2 cellular contexts compared by ENCODE assay signal in the genomic region with DNA sequence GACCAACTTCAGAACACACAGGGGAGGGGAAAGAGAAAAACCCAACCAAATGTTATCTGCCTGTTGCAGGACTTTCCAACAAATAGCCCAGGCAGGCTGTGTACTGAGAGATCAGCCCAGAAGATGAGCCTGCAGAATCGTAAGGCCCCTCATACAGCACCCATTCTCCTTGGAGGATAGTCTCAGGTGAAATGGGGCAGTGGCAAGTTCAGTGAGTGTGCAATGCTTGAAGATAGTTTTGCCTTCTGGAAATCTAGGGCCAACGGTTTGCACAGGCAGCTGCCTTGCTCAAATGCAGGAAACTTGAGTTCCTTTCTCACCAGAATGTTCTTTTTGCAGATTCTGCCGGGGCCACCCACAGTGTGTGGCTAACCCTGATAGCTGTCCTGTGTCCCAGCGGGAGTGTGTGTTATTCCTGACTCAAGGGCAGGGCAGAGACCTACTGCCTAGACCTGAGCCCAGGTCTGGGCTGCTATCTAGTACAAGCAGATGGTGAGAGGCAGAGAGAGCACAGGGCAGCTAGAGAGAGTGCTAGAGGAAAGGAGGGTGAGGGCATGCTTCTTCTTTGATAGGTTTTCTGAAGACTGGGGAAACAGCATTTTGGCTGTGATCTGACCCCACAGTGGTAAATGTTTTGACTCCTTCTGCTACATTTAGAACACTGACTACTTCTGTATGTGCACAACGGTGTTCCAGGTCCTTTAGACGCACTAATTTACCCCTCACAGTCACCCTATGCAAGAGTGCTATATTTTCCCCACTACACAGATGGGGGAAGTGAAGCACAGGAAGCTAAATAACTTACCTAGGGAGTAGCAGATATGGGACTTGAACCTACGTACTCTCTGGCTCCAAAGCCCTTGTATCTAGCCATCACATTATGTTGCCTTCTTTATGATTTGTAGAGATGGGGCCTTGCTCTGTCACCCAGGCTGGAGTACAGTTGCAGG.
TF ChIP-seq lines count a peak whose summit lies in the region.

No MANE protein-coding gene starts in this region.

TF ChIP-seq in GM12891, 5 proteins besides CTCF, POLR2A, EP300 and RAD21 (continued from another document):
- TF ChIP-seq TAF1 (IDR thresholded peaks at IDR 0.05; ENCODE audit: low read depth, low read length) (no peak), SPI1 (IDR thresholded peaks at IDR 0.05; ENCODE audit: low read depth, low read length) (no peak), POU2F2 (IDR thresholded peaks at IDR 0.05; ENCODE audit: low read depth, low read length) (no peak), PAX5 (IDR thresholded peaks at IDR 0.05; ENCODE audit: insufficient read depth, low read length, severe bottlenecking) (no peak)

TF ChIP-seq in H1, 55 proteins besides CTCF, POLR2A, EP300 and RAD21:
- TF ChIP-seq YY1 (IDR thresholded peaks at IDR 0.05; ENCODE audit: low read depth, low read length) (no peak), CTBP2 (IDR thresholded peaks at IDR 0.05; ENCODE audit: borderline replicate concordance, insufficient read depth, insufficient read length, low read length) (no peak), SIN3A (conservative IDR thresholded peaks at IDR 0.05 in 1 of 2, IDR thresholded peaks at IDR 0.05 in 1 of 2; ENCODE audit: low read depth in 1 of 2, low read length in 2 of 2) (no peak), CHD1 (IDR thresholded peaks at IDR 0.05; ENCODE audit: low read depth, low read length) (no peak), POU5F1 (IDR thresholded peaks at IDR 0.05; ENCODE audit: low read depth, low read length) (no peak), HDAC2 (IDR thresholded peaks at IDR 0.05; ENCODE audit: borderline replicate concordance in 1 of 2, low read depth in 2 of 2, low read length in 2 of 2) (no peak), NANOG (IDR thresholded peaks at IDR 0.05; ENCODE audit: insufficient read depth, low read depth, low read length, poor library complexity, severe bottlenecking) (no peak), JUND (IDR thresholded peaks at IDR 0.05; ENCODE audit: low read length) (no peak), MAFK (IDR thresholded peaks at IDR 0.05; ENCODE audit: low read depth, low read length) (no peak), SRF (IDR thresholded peaks at IDR 0.05; ENCODE audit: low read depth, low read length) (no peak), TAF7 (optimal IDR thresholded peaks at IDR 0.05; ENCODE audit: borderline replicate concordance, low read depth, low read length) (no peak), SP4 (IDR thresholded peaks at IDR 0.05; ENCODE audit: low read length) (no peak), TBP (IDR thresholded peaks at IDR 0.05; ENCODE audit: low read depth, low read length) (no peak), BRCA1 (IDR thresholded peaks at IDR 0.05; ENCODE audit: low read depth, low read length) (no peak), BCL11A (IDR thresholded peaks at IDR 0.05; ENCODE audit: low read depth in 2 of 2, low read length in 2 of 2) (no peak), RFX5 (IDR thresholded peaks at IDR 0.05; ENCODE audit: borderline replicate concordance, low read depth, low read length) (no peak), SAP30 (IDR thresholded peaks at IDR 0.05; ENCODE audit: insufficient read depth, insufficient replicate concordance, low read length) (no peak), CBX5 (IDR thresholded peaks at IDR 0.05; ENCODE audit: low read depth, low read length) (no peak)
TF ChIP-seq in H1: peak in this region for 0.
